Comparison of ENCODE assay signal across 8 cellular contexts in the genomic region with DNA sequence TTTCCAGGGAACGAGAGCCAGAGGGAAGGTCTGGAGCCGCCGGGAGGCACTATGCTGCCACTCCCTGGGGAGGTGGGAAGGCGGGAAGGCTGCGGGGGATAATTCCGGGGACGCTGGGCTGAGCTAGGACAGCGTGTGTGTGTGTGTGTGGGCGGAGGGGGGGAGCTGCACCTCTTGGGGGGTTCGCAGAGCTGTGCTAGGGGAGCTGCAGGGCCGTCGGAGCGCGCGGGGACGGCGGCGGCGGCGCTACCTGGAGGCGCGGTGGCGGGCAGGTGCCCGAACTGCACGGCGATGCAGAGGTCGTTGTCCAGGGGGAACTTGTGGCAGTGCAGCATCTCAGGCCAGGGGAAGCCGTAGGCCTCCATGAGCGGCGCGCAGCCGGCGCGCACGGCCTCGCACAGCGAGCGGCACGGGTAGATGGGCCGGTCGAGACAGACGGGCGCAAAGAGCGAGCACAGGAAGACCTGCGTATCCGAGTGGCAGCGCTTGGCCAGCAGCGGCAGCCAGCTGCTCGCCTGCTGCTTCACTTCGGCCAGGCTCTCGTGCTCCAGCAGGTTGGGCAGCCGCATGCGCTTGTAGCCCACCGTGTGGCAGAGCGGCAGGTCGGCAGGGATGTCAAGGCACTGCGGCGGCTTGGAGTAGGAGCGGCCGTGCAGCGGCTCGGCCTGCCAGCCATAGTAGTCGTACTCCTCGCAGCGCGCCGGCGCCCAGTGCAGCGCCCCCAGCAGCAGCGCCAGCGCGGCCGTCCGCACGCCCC. TPM values are rescaled to one million over a fixed set of nuclear protein-coding genes. Genes with fewer than 3 reads are reported as not detected.
DNase-seq lines count a peak whose midpoint lies in the region; ATAC-seq, FAIRE-seq and TF ChIP-seq lines count a peak whose summit lies in the region.

No MANE protein-coding gene starts in this region.

- H3K4me1 Mint-ChIP-seq in activated CD4-positive, alpha-beta T cell treated with anti-CD3 and anti-CD28 coated beads for 36 hours, result peaks cover 9% of the 10 kb centered on the region

- CTCF ChIA-PET in activated CD4-positive, alpha-beta T cell treated with anti-CD3 and anti-CD28 coated beads for 36 hours (lab: Charles Lee), result interaction anchor here (0.8 kb wide), 1 partner anchor 89 kb away, joined by 4 read pairs; no protein-coding TSS in a partner anchor

- POLR2A ChIA-PET in activated CD4-positive, alpha-beta T cell treated with anti-CD3 and anti-CD28 coated beads for 36 hours (lab: Charles Lee), result no interaction called here

- H3K4me3 Mint-ChIP-seq in activated CD4-positive, alpha-beta T cell treated with anti-CD3 and anti-CD28 coated beads for 36 hours, result peak overlapping the region; percentile 30

- peak; percentile 55 for ATAC-seq in activated CD4-positive, alpha-beta T cell treated with anti-CD3 and anti-CD28 coated beads for 36 hours
- no peak for ATAC-seq in HG03280 (IDR thresholded peaks at IDR 0.05; ENCODE audit: unreplicated experiment)
- no peak for ATAC-seq in GM19351 (IDR thresholded peaks at IDR 0.05; ENCODE audit: unreplicated experiment)

- FAIRE-seq in D721Med (lab: Jason Lieb, UNC), result no peak

- intact Hi-C loops in activated CD4-positive, alpha-beta T cell treated with anti-CD3 and anti-CD28 coated beads for 36 hours (cut with DNase I, micrococcal nuclease), result no loop called here

- no peak overlapping the region for H3K27ac Mint-ChIP-seq in activated CD4-positive, alpha-beta T cell treated with anti-CD3 and anti-CD28 coated beads for 36 hours

- TF ChIP-seq CTCF in D721Med (IDR thresholded peaks at IDR 0.05; ENCODE audit: insufficient read depth, missing control alignments), result no peak

- H3K4me3 ChIP-seq in skeletal muscle cell (ENCODE audit: low read depth, low read length), result peak overlapping the region; percentile 46

- H3K9me3 Mint-ChIP-seq in activated CD4-positive, alpha-beta T cell treated with anti-CD3 and anti-CD28 coated beads for 36 hours (ENCODE audit: low read depth), result no peaks in the 10 kb centered on the region

- peaks cover 29% of the 10 kb centered on the region for H3K27me3 Mint-ChIP-seq in activated CD4-positive, alpha-beta T cell treated with anti-CD3 and anti-CD28 coated beads for 36 hours

- peak; percentile 23 for DNase-seq in activated CD4-positive, alpha-beta T cell treated with anti-CD3 and anti-CD28 coated beads for 36 hours
- DNase-seq in activated CD4-positive, alpha-beta T cell treated with anti-CD3 and anti-CD28 coated beads for 4 hours, result no peak
- peak; percentile 64 for DNase-seq in SW480 (ENCODE audit: low spot score)
- DNase-seq in germinal center (ENCODE audit: low spot score), result peak; percentile 39
- DNase-seq in skeletal muscle cell (ENCODE audit: low read depth), result no peak
- DNase-seq in D721Med (ENCODE audit: insufficient read length, low spot score), result no peak

- H3K36me3 Mint-ChIP-seq in activated CD4-positive, alpha-beta T cell treated with anti-CD3 and anti-CD28 coated beads for 36 hours (ENCODE audit: low read depth), result no peaks in the 10 kb centered on the region

RNA-seq across cellular contexts. Expression of gene SFRP5, which starts 0.6 kb away (rescaled TPM):
- not detected for total RNA-seq in activated CD4-positive, alpha-beta T cell treated with anti-CD3 and anti-CD28 coated beads for 36 hours

RNA-seq across cellular contexts. Expression of gene ZFYVE27, which starts 34.3 kb away (rescaled TPM):
- 10 to 100 TPM; 20.2 to 22.6 TPM for total RNA-seq in activated CD4-positive, alpha-beta T cell treated with anti-CD3 and anti-CD28 coated beads for 36 hours

RNA-seq across cellular contexts. Expression of gene MARVELD1, which starts 57.7 kb away (rescaled TPM):
- total RNA-seq in activated CD4-positive, alpha-beta T cell treated with anti-CD3 and anti-CD28 coated beads for 36 hours, result 1 to 10 TPM; 1.8 to 1.9 TPM

Comparison
In these comparisons a context has a peak if more than half of its experiments do, and no peak if none do; other contexts are left out.
1. DNase-seq: peak in activated CD4-positive, alpha-beta T cell treated with anti-CD3 and anti-CD28 coated beads for 36 hours (single experiment), SW480 (single experiment) and germinal center (single experiment); none in activated CD4-positive, alpha-beta T cell treated with anti-CD3 and anti-CD28 coated beads for 4 hours (0 of 2), skeletal muscle cell (single experiment) and D721Med (single experiment).